ENCODE assay signal across 12 cellular contexts in genomic region chr6:159010037-159010612, GRCh38. TPM values are rescaled to one million over a fixed set of nuclear protein-coding genes. Genes with fewer than 3 reads are reported as not detected.
DNase-seq lines count a peak whose midpoint lies in the region; ATAC-seq and TF ChIP-seq lines count a peak whose summit lies in the region.
"Not testable (repeated sequence)": the region's sequence is repeated elsewhere in the genome, so short reads cannot be mapped to it uniquely, and the experiment has no call there.
"Had no signal": no experiment of that assay in that cellular context is flagged by ENCODE, and none has a peak within 500 bp of the region (broad histone marks: within the 10 kb centered on the region; RNA-seq: fewer than 3 reads in every experiment).

No MANE protein-coding gene starts in this region.

- peaks cover 11% of the 10 kb centered on the region for H3K4me1 ChIP-seq in A673 (ENCODE audit: insufficient read depth, low read length, poor library complexity, severe bottlenecking)
- H3K4me1 ChIP-seq in foreskin keratinocyte, result not testable (repeated sequence)

- not testable (repeated sequence) for H3K36me3 Mint-ChIP-seq in activated B cell treated with CpG ODN at 0.5 μM for 24 hours (ENCODE audit: low read depth); central memory CD8-positive, alpha-beta T cell (ENCODE audit: insufficient read depth)

- not testable (repeated sequence) for TF ChIP-seq CTCF in A673 (conservative IDR thresholded peaks at IDR 0.05; ENCODE audit: low read depth, low read length); activated B cell treated with CpG ODN at 0.5 μM for 24 hours (IDR thresholded peaks at IDR 0.05); foreskin keratinocyte (conservative IDR thresholded peaks at IDR 0.05); omental fat pad (IDR thresholded peaks at IDR 0.05)

- not testable (repeated sequence) for H3K27ac ChIP-seq in A673 (ENCODE audit: low read depth, low read length, poor library complexity, severe bottlenecking); foreskin keratinocyte

- H3K9me3 Mint-ChIP-seq in activated B cell treated with CpG ODN at 0.5 μM for 24 hours; central memory CD8-positive, alpha-beta T cell: not testable (repeated sequence)

- peak overlapping the region; percentile 62 for H3K27ac Mint-ChIP-seq in activated B cell treated with CpG ODN at 0.5 μM for 24 hours
- peak overlapping the region; percentile 48 for H3K27ac Mint-ChIP-seq in central memory CD8-positive, alpha-beta T cell (ENCODE audit: low read depth)

- intact Hi-C loops in A673 (cut with micrococcal nuclease; ENCODE audit: unreplicated experiment), result loop anchor here (5.0 kb wide), 1 partner anchor 122 kb away; no protein-coding TSS in a partner anchor
- intact Hi-C loops in activated B cell treated with CpG ODN at 0.5 μM for 24 hours (cut with micrococcal nuclease), result not testable (repeated sequence)

- DNase-seq in A673 (ENCODE audit: low spot score), result peak; percentile 13
- DNase-seq in EH (ENCODE audit: low read depth), result peak; percentile 31
- peak; percentile 38 for DNase-seq in M059J (ENCODE audit: low read depth)
- DNase-seq in activated B cell treated with CpG ODN at 0.5 μM for 24 hours; central memory CD8-positive, alpha-beta T cell (ENCODE audit: low spot score in 2 of 2); foreskin keratinocyte; omental fat pad (ENCODE audit: low spot score): not testable (repeated sequence)
- peak; percentile 47 for DNase-seq in amniotic epithelial cell (ENCODE audit: low read depth)

- not testable (repeated sequence) for H3K27me3 Mint-ChIP-seq in activated B cell treated with CpG ODN at 0.5 μM for 24 hours; central memory CD8-positive, alpha-beta T cell

- H3K36me3 ChIP-seq in A673 (ENCODE audit: insufficient read depth, low read length, poor library complexity, severe bottlenecking), result not testable (repeated sequence)

- not testable (repeated sequence) for BruUV-seq in A673 (replicated peaks; lab: Mats Ljungman, UMichigan)

- H3K9me3 ChIP-seq in A673 (ENCODE audit: low read depth, low read length, poor library complexity, severe bottlenecking), result not testable (repeated sequence)

- not testable (repeated sequence) for H3K27me3 ChIP-seq in A673 (replicated peaks; ENCODE audit: insufficient read depth, low read depth, low read length, poor library complexity); foreskin keratinocyte

- not testable (repeated sequence) for H3K4me3 Mint-ChIP-seq in activated B cell treated with CpG ODN at 0.5 μM for 24 hours
- peak overlapping the region; percentile 40 for H3K4me3 Mint-ChIP-seq in central memory CD8-positive, alpha-beta T cell

- peak; percentile 51 for ATAC-seq in activated B cell treated with CpG ODN at 0.5 μM for 24 hours (ENCODE audit: low read depth)
- not testable (repeated sequence) for ATAC-seq in central memory CD8-positive, alpha-beta T cell (replicated peaks; ENCODE audit: extremely low read depth, poor library complexity, severe bottlenecking)
- ATAC-seq in foreskin keratinocyte, result peak; percentile 48
- ATAC-seq in omental fat pad (ENCODE audit: low FRiP score), result peak; percentile 57

- CTCF ChIA-PET in A673 (lab: Charles Lee), result not testable (repeated sequence)
- CTCF ChIA-PET in activated B cell treated with CpG ODN at 0.5 μM for 24 hours (lab: Charles Lee), result interaction anchor here (1.2 to 13.1 kb wide), 9 partner anchors 8 to 123 kb away, joined by 3 to 409 read pairs (median 16); partner anchors contain the start of genes RSPH3 and TAGAP

- POLR2A ChIA-PET in A673 (lab: Charles Lee; ENCODE audit: low non-redundant PET), result not testable (repeated sequence)
- POLR2A ChIA-PET in activated B cell treated with CpG ODN at 0.5 μM for 24 hours (lab: Charles Lee), result interaction anchor here (0.8 to 8.9 kb wide), 6 partner anchors 27 to 125 kb away, joined by 4 to 128 read pairs (median 8); partner anchors contain the start of gene TAGAP

- H3K4me1 Mint-ChIP-seq in activated B cell treated with CpG ODN at 0.5 μM for 24 hours, result peaks cover 42% of the 10 kb centered on the region
- H3K4me1 Mint-ChIP-seq in central memory CD8-positive, alpha-beta T cell, result not testable (repeated sequence)

- H3K4me3 ChIP-seq in A673 (ENCODE audit: low read depth, low read length, poor library complexity, severe bottlenecking), result not testable (repeated sequence)

RNA-seq across cellular contexts. Expression of gene RSPH3, which starts 10.1 kb away (rescaled TPM):
- total RNA-seq in A673 (2021), result 4.0 and 5.6 TPM in 2 replicates
- 3.4 and 9.6 TPM in 2 replicates for total RNA-seq in M059J (2014; rRNA removed; shearing (Covaris generic))
- 1.9 and 2.4 TPM in 2 replicates for total RNA-seq in activated B cell treated with CpG ODN at 0.5 μM for 24 hours
- 5.8 and 6.9 TPM in 2 replicates for total RNA-seq in foreskin keratinocyte
- 2.1 and 2.2 TPM in 2 replicates for polyA plus RNA-seq in foreskin keratinocyte
- total RNA-seq in omental fat pad, result 10 to 100 TPM in 1 of 4 donors, 1 to 10 TPM in 3; 6.4 to 11.7 (median 7.5) TPM

RNA-seq across cellular contexts. Expression of gene TAGAP, which starts 34.7 kb away (rescaled TPM):
- total RNA-seq in A673 (2021) (0.11 TPM in 1 of 2 replicates, not detected in the other), activated B cell treated with CpG ODN at 0.5 μM for 24 hours (129 TPM in 2 replicates), foreskin keratinocyte (0.07 TPM in 2 replicates), omental fat pad (1 to 10 TPM; 3.1 to 5.7 (median 4.8) TPM)
- 0.02 TPM in 1 of 2 replicates, not detected in the other for total RNA-seq in M059J (2014; rRNA removed; shearing (Covaris generic))
- polyA plus RNA-seq in foreskin keratinocyte, result 0.03 and 0.06 TPM in 2 replicates
- total RNA-seq: H7, HFFc6, LHCN-M2, PC-9 had no signal

Comparison
In these comparisons a context has a peak if more than half of its experiments do, and no peak if none do; other contexts are left out.
1. RNA of gene TAGAP, which starts 34.7 kb away (total RNA-seq): 129 TPM in activated B cell treated with CpG ODN at 0.5 μM for 24 hours; 3.1 to 5.7 TPM in omental fat pad, 0.07 TPM in foreskin keratinocyte, 0.02 TPM in M059J and 0.11 TPM in A673; every median in the first group is over 10 times any median in the second.